In genomic region chr17:18105027-18105426, GRCh38 we compare ENCODE assay signal across 1 cellular context.
TF ChIP-seq lines count a peak whose summit lies in the region.

No MANE protein-coding gene starts in this region.

TF ChIP-seq in IMR-90, 13 proteins besides CTCF, POLR2A, EP300 and RAD21:
- TF ChIP-seq MXI1 (IDR thresholded peaks at IDR 0.05; ENCODE audit: borderline replicate concordance, low read depth, low read length): no peak
